ENCODE assay signal across 11 cellular contexts in genomic region chrX:118212817-118213183, GRCh38.
DNase-seq lines count a peak whose midpoint lies in the region; ATAC-seq and TF ChIP-seq lines count a peak whose summit lies in the region.
"Had no signal": no experiment of that assay in that cellular context is flagged by ENCODE, and none has a peak within 500 bp of the region (broad histone marks: within the 10 kb centered on the region; RNA-seq: fewer than 3 reads in every experiment).

No MANE protein-coding gene starts in this region.

- no peak overlapping the region for H3K9ac ChIP-seq in smooth muscle cell (ENCODE audit: low read depth)

- TF ChIP-seq POLR2A in NB4 (IDR thresholded peaks at IDR 0.05; ENCODE audit: extremely low read depth, insufficient read length) = no peak

- no peaks in the 10 kb centered on the region for H3K36me3 ChIP-seq in smooth muscle cell (ENCODE audit: low read depth)

- H3K79me2 ChIP-seq in smooth muscle cell (ENCODE audit: low read depth) = no peaks in the 10 kb centered on the region

- TF ChIP-seq CTCF in NB4 (IDR thresholded peaks at IDR 0.05; ENCODE audit: low read depth, low read length) = no peak
- TF ChIP-seq CTCF in smooth muscle cell (IDR thresholded peaks at IDR 0.05; ENCODE audit: borderline replicate concordance, insufficient read depth, poor library complexity, severe bottlenecking) = no peak

- no peaks in the 10 kb centered on the region for H3F3A ChIP-seq in smooth muscle cell (ENCODE audit: low read depth)

- H3K27ac ChIP-seq in smooth muscle cell (ENCODE audit: low read depth) = no peak overlapping the region
- H3K27ac ChIP-seq: C4-2B, PC-9 had no signal

- peak overlapping the region; percentile 11 for H3K4me3 ChIP-seq in NB4 (ENCODE audit: low read depth, low read length)
- H3K4me3 ChIP-seq in smooth muscle cell = no peak overlapping the region
- H3K4me3 ChIP-seq: PC-9 had no signal

- no peak overlapping the region for H2AFZ ChIP-seq in smooth muscle cell (ENCODE audit: low read depth)
- H2AFZ ChIP-seq: PC-9 had no signal

- ATAC-seq in GM19395 (IDR thresholded peaks at IDR 0.05; ENCODE audit: unreplicated experiment) (peak; percentile 74), HG03039 (IDR thresholded peaks at IDR 0.05; ENCODE audit: unreplicated experiment) (peak; percentile 74)
- ATAC-seq: stimulated activated naive CD8-positive, alpha-beta T cell treated with anti-CD3 and anti-CD28 coated beads, Interleukin-15, Interleukin-2, amounts not matched to agents 100 U/mL and 50 U/mL, for 24 hours had no signal

- no peaks in the 10 kb centered on the region for H4K20me1 ChIP-seq in smooth muscle cell (ENCODE audit: low read depth)

- WGBS in smooth muscle cell (ENCODE audit: low lambda C conversion rate) = 48% methylated on average over 2 of the region's 2 CpGs

- peak; percentile 46 for DNase-seq in GDM1 (lab: John Stamatoyannopoulos, UW)
- DNase-seq in NB4 (ENCODE audit: low read depth) = peak; percentile 69
- DNase-seq in NCI-H2081 treated with DMSO at 0.1 percent for 48 hours (lab: John Stamatoyannopoulos, UW) = no peak
- DNase-seq in A172 (ENCODE audit: low spot score) = no peak
- DNase-seq in smooth muscle cell (lab: John Stamatoyannopoulos, UW; ENCODE audit: unreplicated experiment) = no peak
- DNase-seq in NCI-H1092 (lab: John Stamatoyannopoulos, UW) = no peak
- DNase-seq: PC-9; stimulated activated naive CD8-positive, alpha-beta T cell treated with anti-CD3 and anti-CD28 coated beads, Interleukin-15, Interleukin-2, amounts not matched to agents 100 U/mL and 50 U/mL, for 24 hours had no signal

- no peaks in the 10 kb centered on the region for H3K27me3 ChIP-seq in smooth muscle cell (ENCODE audit: low read depth)

- no peaks in the 10 kb centered on the region for H3K9me3 ChIP-seq in smooth muscle cell (replicated peaks; ENCODE audit: low read depth)

- H3K4me2 ChIP-seq in smooth muscle cell = no peak overlapping the region
- H3K4me2 ChIP-seq: PC-9 had no signal

- no peaks in the 10 kb centered on the region for H3K4me1 ChIP-seq in smooth muscle cell (ENCODE audit: low read depth)

Comparison
In these comparisons a context has a peak if more than half of its experiments do, and no peak if none do; other contexts are left out.
1. DNase-seq: peak in GDM1 (single experiment) and NB4 (single experiment); none in NCI-H2081 treated with DMSO at 0.1 percent for 48 hours (single experiment), A172 (single experiment), smooth muscle cell (single experiment) and NCI-H1092 (single experiment).